ENCODE assay signal across 1 cellular context in the genomic region with DNA sequence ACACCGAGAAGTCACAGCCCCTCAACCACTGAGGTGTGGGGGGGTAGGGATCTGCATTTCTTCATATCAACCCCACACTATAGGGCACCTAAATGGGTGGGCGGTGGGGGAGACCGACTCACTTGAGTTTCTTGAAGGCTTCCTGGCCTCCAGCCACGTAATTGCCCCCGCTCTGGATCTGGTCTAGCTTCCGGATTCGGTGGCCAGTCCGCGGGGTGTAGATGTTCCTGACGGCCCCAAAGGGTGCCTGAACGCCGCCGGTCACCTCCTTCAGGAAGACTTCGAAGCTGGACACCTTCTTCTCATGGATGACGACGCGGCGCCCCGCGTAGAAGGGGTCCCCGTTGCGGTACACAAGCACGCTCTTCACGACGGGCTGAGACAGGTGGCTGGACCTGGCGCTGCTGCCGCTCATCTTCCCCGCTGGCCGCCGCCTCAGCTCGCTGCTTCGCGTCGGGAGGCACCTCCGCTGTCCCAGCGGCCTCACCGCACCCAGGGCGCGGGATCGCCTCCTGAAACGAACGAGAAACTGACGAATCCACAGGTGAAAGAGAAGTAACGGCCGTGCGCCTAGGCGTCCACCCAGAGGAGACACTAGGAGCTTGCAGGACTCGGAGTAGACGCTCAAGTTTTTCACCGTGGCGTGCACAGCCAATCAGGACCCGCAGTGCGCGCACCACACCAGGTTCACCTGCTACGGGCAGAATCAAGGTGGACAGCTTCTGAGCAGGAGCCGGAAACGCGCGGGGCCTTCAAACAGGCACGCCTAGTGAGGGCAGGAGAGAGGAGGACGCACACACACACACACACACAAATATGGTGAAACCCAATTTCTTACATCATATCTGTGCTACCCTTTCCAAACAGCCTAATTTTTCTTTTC.
A peak's percentile ranks its signal among the peaks of the same experiment; 100 is the strongest.
TF ChIP-seq lines count a peak whose summit lies in the region.

A gene (minus strand): TSS at position 724 of the 883 bp plus-strand sequence. CDS start 309 bp downstream, at position 415.

TF ChIP-seq in HEK293, 187 proteins besides CTCF, POLR2A, EP300 and RAD21 (continued from another document and continues in another):
- TF ChIP-seq OVOL3 (tag by site-specific recombination; IDR thresholded peaks at IDR 0.05) (0 out of 2 replicates have a peak, but pooled peaks have one; percentile 18), ZNF2 (tag by site-specific recombination; IDR thresholded peaks at IDR 0.05) (peak; percentile 80), ZNF169 (tag by site-specific recombination; IDR thresholded peaks at IDR 0.05) (no peak), ZNF138 (tag by site-specific recombination; IDR thresholded peaks at IDR 0.05; ENCODE audit: borderline replicate concordance) (no peak), ZNF274 (IDR thresholded peaks at IDR 0.05; ENCODE audit: low read length) (no peak), ZNF274 (tag by site-specific recombination; IDR thresholded peaks at IDR 0.05; ENCODE audit: borderline replicate concordance) (no peak), ZNF175 (tag by site-specific recombination; IDR thresholded peaks at IDR 0.05) (no peak), ZNF830 (tag by site-specific recombination; IDR thresholded peaks at IDR 0.05; ENCODE audit: low read depth) (no peak), ZBTB7A (tag by site-specific recombination; IDR thresholded peaks at IDR 0.05; ENCODE audit: low read depth) (no peak), BCL11A (tag by site-specific recombination; IDR thresholded peaks at IDR 0.05; ENCODE audit: low read depth) (peak; percentile 52; the same call in 1 of the 2 replicates), FEZF1 (tag by site-specific recombination; IDR thresholded peaks at IDR 0.05) (no peak; the same call in 1 of the 2 replicates), ZFP3 (tag by site-specific recombination; IDR thresholded peaks at IDR 0.05; ENCODE audit: low read depth) (no peak), ZNF423 (tag by site-specific recombination; IDR thresholded peaks at IDR 0.05) (0 out of 2 replicates have a peak, but pooled peaks have one; percentile 14), KLF7 (tag by site-specific recombination; IDR thresholded peaks at IDR 0.05; ENCODE audit: borderline replicate concordance) (peak; percentile 39; the same call in 1 of the 2 replicates), PRDM1 (tag by site-specific recombination; IDR thresholded peaks at IDR 0.05) (peak; percentile 96), ZSCAN30 (tag by site-specific recombination; IDR thresholded peaks at IDR 0.05) (0 out of 2 replicates have a peak, but pooled peaks have one; percentile 53), ZNF48 (tag by site-specific recombination; IDR thresholded peaks at IDR 0.05) (no peak), TCF7L2 (IDR thresholded peaks at IDR 0.05; ENCODE audit: borderline replicate concordance, low read depth, low read length) (no peak), ZBTB21 (tag by site-specific recombination; IDR thresholded peaks at IDR 0.05) (peak; percentile 59), ZNF785 (tag by site-specific recombination; IDR thresholded peaks at IDR 0.05) (no peak), ZNF621 (tag by site-specific recombination; IDR thresholded peaks at IDR 0.05) (no peak), KLF10 (tag by site-specific recombination; IDR thresholded peaks at IDR 0.05) (no peak), ZNF433 (tag by site-specific recombination; IDR thresholded peaks at IDR 0.05; ENCODE audit: low read depth) (no peak), ZNF335 (tag by site-specific recombination; conservative IDR thresholded peaks at IDR 0.05) (peak; percentile 99), ZNF561 (tag by site-specific recombination; IDR thresholded peaks at IDR 0.05; ENCODE audit: borderline replicate concordance) (peak; percentile 47), ZNF394 (tag by site-specific recombination; IDR thresholded peaks at IDR 0.05; ENCODE audit: borderline replicate concordance) (0 out of 2 replicates have a peak, but pooled peaks have one; percentile 13), ZNF311 (tag by site-specific recombination; IDR thresholded peaks at IDR 0.05; ENCODE audit: borderline replicate concordance) (no peak), ZIC2 (tag by site-specific recombination; IDR thresholded peaks at IDR 0.05) (peak; percentile 76), ZNF239 (tag by site-specific recombination; IDR thresholded peaks at IDR 0.05) (no peak), ZNF629 (tag by site-specific recombination; IDR thresholded peaks at IDR 0.05) (peak; percentile 82), KLF9 (tag by site-specific recombination; IDR thresholded peaks at IDR 0.05; ENCODE audit: low read depth) (0 out of 2 replicates have a peak, but pooled peaks have one; percentile 57), IKZF3 (tag by site-specific recombination; IDR thresholded peaks at IDR 0.05) (no peak), SP2 (tag by site-specific recombination; IDR thresholded peaks at IDR 0.05) (peak; percentile 73), ZNF114 (tag by site-specific recombination; IDR thresholded peaks at IDR 0.05) (no peak), ZNF707 (tag by site-specific recombination; IDR thresholded peaks at IDR 0.05) (no peak), GLI4 (tag by site-specific recombination; IDR thresholded peaks at IDR 0.05) (no peak), ZNF664 (tag by site-specific recombination; IDR thresholded peaks at IDR 0.05) (no peak), ZNF548 (tag by site-specific recombination; IDR thresholded peaks at IDR 0.05) (no peak; the same call in 1 of the 2 replicates), YY2 (tag by site-specific recombination; IDR thresholded peaks at IDR 0.05) (0 out of 2 replicates have a peak, but pooled peaks have one; percentile 41), ZNF23 (tag by site-specific recombination; IDR thresholded peaks at IDR 0.05; ENCODE audit: borderline replicate concordance) (no peak), ZNF654 (tag by site-specific recombination; IDR thresholded peaks at IDR 0.05; ENCODE audit: low read depth) (no peak), ZNF473 (tag by site-specific recombination; IDR thresholded peaks at IDR 0.05) (no peak)
- TF ChIP-seq, protein P1, sequence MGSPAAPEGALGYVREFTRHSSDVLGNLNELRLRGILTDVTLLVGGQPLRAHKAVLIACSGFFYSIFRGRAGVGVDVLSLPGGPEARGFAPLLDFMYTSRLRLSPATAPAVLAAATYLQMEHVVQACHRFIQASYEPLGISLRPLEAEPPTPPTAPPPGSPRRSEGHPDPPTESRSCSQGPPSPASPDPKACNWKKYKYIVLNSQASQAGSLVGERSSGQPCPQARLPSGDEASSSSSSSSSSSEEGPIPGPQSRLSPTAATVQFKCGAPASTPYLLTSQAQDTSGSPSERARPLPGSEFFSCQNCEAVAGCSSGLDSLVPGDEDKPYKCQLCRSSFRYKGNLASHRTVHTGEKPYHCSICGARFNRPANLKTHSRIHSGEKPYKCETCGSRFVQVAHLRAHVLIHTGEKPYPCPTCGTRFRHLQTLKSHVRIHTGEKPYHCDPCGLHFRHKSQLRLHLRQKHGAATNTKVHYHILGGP (tag by site-specific recombination; IDR thresholded peaks at IDR 0.05): no peak
- TF ChIP-seq, protein P2, sequence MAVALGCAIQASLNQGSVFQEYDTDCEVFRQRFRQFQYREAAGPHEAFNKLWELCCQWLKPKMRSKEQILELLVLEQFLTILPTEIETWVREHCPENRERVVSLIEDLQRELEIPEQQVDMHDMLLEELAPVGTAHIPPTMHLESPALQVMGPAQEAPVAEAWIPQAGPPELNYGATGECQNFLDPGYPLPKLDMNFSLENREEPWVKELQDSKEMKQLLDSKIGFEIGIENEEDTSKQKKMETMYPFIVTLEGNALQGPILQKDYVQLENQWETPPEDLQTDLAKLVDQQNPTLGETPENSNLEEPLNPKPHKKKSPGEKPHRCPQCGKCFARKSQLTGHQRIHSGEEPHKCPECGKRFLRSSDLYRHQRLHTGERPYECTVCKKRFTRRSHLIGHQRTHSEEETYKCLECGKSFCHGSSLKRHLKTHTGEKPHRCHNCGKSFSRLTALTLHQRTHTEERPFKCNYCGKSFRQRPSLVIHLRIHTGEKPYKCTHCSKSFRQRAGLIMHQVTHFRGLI (tag by site-specific recombination; IDR thresholded peaks at IDR 0.05): no peak
- TF ChIP-seq, protein P3, sequence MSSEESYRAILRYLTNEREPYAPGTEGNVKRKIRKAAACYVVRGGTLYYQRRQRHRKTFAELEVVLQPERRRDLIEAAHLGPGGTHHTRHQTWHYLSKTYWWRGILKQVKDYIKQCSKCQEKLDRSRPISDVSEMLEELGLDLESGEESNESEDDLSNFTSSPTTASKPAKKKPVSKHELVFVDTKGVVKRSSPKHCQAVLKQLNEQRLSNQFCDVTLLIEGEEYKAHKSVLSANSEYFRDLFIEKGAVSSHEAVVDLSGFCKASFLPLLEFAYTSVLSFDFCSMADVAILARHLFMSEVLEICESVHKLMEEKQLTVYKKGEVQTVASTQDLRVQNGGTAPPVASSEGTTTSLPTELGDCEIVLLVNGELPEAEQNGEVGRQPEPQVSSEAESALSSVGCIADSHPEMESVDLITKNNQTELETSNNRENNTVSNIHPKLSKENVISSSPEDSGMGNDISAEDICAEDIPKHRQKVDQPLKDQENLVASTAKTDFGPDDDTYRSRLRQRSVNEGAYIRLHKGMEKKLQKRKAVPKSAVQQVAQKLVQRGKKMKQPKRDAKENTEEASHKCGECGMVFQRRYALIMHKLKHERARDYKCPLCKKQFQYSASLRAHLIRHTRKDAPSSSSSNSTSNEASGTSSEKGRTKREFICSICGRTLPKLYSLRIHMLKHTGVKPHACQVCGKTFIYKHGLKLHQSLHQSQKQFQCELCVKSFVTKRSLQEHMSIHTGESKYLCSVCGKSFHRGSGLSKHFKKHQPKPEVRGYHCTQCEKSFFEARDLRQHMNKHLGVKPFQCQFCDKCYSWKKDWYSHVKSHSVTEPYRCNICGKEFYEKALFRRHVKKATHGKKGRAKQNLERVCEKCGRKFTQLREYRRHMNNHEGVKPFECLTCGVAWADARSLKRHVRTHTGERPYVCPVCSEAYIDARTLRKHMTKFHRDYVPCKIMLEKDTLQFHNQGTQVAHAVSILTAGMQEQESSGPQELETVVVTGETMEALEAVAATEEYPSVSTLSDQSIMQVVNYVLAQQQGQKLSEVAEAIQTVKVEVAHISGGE (tag by site-specific recombination; conservative IDR thresholded peaks at IDR 0.05; ENCODE audit: low read depth): peak; percentile 77
- TF ChIP-seq, protein P4, sequence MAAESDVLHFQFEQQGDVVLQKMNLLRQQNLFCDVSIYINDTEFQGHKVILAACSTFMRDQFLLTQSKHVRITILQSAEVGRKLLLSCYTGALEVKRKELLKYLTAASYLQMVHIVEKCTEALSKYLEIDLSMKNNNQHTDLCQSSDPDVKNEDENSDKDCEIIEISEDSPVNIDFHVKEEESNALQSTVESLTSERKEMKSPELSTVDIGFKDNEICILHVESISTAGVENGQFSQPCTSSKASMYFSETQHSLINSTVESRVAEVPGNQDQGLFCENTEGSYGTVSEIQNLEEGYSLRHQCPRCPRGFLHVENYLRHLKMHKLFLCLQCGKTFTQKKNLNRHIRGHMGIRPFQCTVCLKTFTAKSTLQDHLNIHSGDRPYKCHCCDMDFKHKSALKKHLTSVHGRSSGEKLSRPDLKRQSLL (tag by site-specific recombination; IDR thresholded peaks at IDR 0.05): no peak
- TF ChIP-seq, protein P5, sequence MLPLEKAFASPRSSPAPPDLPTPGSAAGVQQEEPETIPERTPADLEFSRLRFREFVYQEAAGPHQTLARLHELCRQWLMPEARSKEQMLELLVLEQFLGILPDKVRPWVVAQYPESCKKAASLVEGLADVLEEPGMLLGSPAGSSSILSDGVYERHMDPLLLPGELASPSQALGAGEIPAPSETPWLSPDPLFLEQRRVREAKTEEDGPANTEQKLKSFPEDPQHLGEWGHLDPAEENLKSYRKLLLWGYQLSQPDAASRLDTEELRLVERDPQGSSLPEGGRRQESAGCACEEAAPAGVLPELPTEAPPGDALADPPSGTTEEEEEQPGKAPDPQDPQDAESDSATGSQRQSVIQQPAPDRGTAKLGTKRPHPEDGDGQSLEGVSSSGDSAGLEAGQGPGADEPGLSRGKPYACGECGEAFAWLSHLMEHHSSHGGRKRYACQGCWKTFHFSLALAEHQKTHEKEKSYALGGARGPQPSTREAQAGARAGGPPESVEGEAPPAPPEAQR (tag by site-specific recombination; IDR thresholded peaks at IDR 0.05): no peak
- TF ChIP-seq, protein P6, sequence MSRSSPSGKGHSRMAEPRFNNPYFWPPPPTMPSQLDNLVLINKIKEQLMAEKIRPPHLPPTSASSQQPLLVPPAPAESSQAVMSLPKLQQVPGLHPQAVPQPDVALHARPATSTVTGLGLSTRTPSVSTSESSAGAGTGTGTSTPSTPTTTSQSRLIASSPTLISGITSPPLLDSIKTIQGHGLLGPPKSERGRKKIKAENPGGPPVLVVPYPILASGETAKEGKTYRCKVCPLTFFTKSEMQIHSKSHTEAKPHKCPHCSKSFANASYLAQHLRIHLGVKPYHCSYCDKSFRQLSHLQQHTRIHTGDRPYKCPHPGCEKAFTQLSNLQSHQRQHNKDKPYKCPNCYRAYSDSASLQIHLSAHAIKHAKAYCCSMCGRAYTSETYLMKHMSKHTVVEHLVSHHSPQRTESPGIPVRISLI (tag by site-specific recombination; IDR thresholded peaks at IDR 0.05): no peak
- TF ChIP-seq, protein P7, sequence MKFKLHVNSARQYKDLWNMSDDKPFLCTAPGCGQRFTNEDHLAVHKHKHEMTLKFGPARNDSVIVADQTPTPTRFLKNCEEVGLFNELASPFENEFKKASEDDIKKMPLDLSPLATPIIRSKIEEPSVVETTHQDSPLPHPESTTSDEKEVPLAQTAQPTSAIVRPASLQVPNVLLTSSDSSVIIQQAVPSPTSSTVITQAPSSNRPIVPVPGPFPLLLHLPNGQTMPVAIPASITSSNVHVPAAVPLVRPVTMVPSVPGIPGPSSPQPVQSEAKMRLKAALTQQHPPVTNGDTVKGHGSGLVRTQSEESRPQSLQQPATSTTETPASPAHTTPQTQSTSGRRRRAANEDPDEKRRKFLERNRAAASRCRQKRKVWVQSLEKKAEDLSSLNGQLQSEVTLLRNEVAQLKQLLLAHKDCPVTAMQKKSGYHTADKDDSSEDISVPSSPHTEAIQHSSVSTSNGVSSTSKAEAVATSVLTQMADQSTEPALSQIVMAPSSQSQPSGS (tag by site-specific recombination; IDR thresholded peaks at IDR 0.05; ENCODE audit: low read depth): no peak
- TF ChIP-seq, protein P8, sequence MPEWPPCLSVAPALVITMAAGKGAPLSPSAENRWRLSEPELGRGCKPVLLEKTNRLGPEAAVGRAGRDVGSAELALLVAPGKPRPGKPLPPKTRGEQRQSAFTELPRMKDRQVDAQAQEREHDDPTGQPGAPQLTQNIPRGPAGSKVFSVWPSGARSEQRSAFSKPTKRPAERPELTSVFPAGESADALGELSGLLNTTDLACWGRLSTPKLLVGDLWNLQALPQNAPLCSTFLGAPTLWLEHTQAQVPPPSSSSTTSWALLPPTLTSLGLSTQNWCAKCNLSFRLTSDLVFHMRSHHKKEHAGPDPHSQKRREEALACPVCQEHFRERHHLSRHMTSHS (tag by site-specific recombination; IDR thresholded peaks at IDR 0.05): no peak
- TF ChIP-seq, protein P9, sequence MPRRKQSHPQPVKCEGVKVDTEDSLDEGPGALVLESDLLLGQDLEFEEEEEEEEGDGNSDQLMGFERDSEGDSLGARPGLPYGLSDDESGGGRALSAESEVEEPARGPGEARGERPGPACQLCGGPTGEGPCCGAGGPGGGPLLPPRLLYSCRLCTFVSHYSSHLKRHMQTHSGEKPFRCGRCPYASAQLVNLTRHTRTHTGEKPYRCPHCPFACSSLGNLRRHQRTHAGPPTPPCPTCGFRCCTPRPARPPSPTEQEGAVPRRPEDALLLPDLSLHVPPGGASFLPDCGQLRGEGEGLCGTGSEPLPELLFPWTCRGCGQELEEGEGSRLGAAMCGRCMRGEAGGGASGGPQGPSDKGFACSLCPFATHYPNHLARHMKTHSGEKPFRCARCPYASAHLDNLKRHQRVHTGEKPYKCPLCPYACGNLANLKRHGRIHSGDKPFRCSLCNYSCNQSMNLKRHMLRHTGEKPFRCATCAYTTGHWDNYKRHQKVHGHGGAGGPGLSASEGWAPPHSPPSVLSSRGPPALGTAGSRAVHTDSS (tag by site-specific recombination; IDR thresholded peaks at IDR 0.05): no peak
